ENCODE assay signal across 17 cellular contexts in the genomic region with DNA sequence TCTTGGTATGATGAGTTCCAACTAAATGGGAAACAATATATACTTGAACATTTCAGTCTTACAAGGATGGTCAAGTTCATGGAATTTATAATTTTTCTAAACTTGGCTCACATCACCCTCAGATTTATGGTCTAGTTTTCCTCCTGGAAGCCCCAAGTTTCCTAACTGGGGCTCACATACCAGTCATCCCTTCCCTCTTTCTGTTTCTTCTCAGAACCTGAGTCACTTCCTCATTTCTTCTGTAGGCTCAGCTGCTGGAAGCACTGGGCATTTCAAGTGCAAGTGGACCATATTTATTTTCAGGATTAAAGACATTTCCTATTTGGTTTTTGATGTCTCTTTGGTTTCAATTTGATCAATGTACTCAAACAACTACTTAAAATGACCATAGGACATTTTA.
A peak's percentile ranks its signal among the peaks of the same experiment; 100 is the strongest.
DNase-seq lines count a peak whose midpoint lies in the region; ATAC-seq and TF ChIP-seq lines count a peak whose summit lies in the region.
"Had no signal": no experiment of that assay in that cellular context is flagged by ENCODE, and none has a peak within 500 bp of the region (broad histone marks: within the 10 kb centered on the region; RNA-seq: fewer than 3 reads in every experiment).

No MANE protein-coding gene starts in this region.

- ATAC-seq in RWPE2 (ENCODE audit: low read depth): peak; percentile 38; the same call in 1 of the 3 replicates
- no peak for ATAC-seq in HG03045 (IDR thresholded peaks at IDR 0.05; ENCODE audit: unreplicated experiment)
- ATAC-seq in GM21576 (IDR thresholded peaks at IDR 0.05; ENCODE audit: unreplicated experiment): no peak

- no peak overlapping the region for H3K27ac ChIP-seq in RWPE2 (ENCODE audit: poor library complexity, severe bottlenecking)
- H3K27ac ChIP-seq: ovary, SJSA1 had no signal

- peak; percentile 13 for DNase-seq in EL
- peak; percentile 50 to 57 for DNase-seq in Kasumi-1 (lab: John Stamatoyannopoulos, UW)
- DNase-seq in RWPE2 (ENCODE audit: low spot score): no peak
- peak; percentile 14 for DNase-seq in glomerular visceral epithelial cell (ENCODE audit: extremely low spot score)
- DNase-seq in NCI-H1105 (lab: John Stamatoyannopoulos, UW): no peak
- no peak for DNase-seq in NCI-H2081 (lab: John Stamatoyannopoulos, UW)
- DNase-seq: activated CD4-positive, alpha-beta T cell treated with anti-CD3 and anti-CD28 coated beads, Interleukin-2, amount 50 U/mL, for 4 hours; activated T-cell treated with anti-CD3 and anti-CD28 coated beads, Interleukin-2, amount 50 U/mL, for 1 hour; COR-L47; NCI-H187; NCI-H446 treated with DMSO at 0.1 percent for 48 hours; ovary; stimulated activated CD4-positive, alpha-beta T cell treated with anti-CD3 and anti-CD28 coated beads, Interleukin-4, amount 100 ng/mL, for 4 hours; stimulated activated CD8-positive, alpha-beta memory T cell treated with anti-CD3 and anti-CD28 coated beads, Interleukin-4, amount 100 ng/mL, for 48 hours had no signal

- H3K4me1 ChIP-seq in RWPE2 (ENCODE audit: insufficient read depth, poor library complexity, severe bottlenecking): peaks cover 10% of the 10 kb centered on the region
- H3K4me1 ChIP-seq: SJSA1 had no signal

- H3K9me3 ChIP-seq in RWPE2 (ENCODE audit: severe bottlenecking): no peaks in the 10 kb centered on the region
- H3K9me3 ChIP-seq: ovary, SJSA1 had no signal

- no peak for TF ChIP-seq CTCF in RWPE2 (IDR thresholded peaks at IDR 0.05; ENCODE audit: poor library complexity, severe bottlenecking)

- no peaks in the 10 kb centered on the region for H3K36me3 ChIP-seq in RWPE2 (ENCODE audit: low read depth)
- H3K36me3 ChIP-seq: ovary, SJSA1 had no signal

- H3K27me3 ChIP-seq in RWPE2 (ENCODE audit: insufficient read depth, poor library complexity, severe bottlenecking): no peaks in the 10 kb centered on the region
- H3K27me3 ChIP-seq: ovary, SJSA1 had no signal

- H3K4me3 ChIP-seq in RWPE2 (ENCODE audit: severe bottlenecking): no peak overlapping the region
- H3K4me3 ChIP-seq: ovary, SJSA1 had no signal

Comparison
In these comparisons a context has a peak if more than half of its experiments do, and no peak if none do; other contexts are left out.
1. DNase-seq: peak in EL (single experiment), Kasumi-1 (2 of 2) and glomerular visceral epithelial cell (single experiment); none in RWPE2 (single experiment), NCI-H1105 (single experiment) and NCI-H2081 (0 of 2).